Comparison of ENCODE assay signal across 15 cellular contexts in the genomic region with DNA sequence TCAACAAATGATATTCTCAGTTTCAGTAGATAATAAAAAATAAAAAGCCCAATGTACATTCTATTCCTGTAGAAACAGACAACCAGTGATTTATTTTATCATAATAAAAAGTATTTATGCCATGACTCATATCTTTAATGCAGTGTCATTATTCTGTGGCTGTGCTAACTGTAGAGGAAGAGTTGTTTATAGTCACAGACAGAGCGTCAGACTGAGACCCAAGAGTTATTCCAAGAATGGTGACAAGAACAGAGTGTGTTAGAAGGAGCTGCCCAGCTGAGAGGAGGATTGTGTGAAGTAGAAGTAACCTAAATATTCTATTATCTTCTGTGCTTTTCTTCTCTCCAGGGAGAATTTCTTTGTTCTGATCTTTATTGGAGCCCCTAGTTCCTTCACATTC.
A peak's percentile ranks its signal among the peaks of the same experiment; 100 is the strongest.
DNase-seq lines count a peak whose midpoint lies in the region; ATAC-seq and TF ChIP-seq lines count a peak whose summit lies in the region.
"Had no signal": no experiment of that assay in that cellular context is flagged by ENCODE, and none has a peak within 500 bp of the region (broad histone marks: within the 10 kb centered on the region; RNA-seq: fewer than 3 reads in every experiment).

No MANE protein-coding gene starts in this region.

- DNase-seq in activated CD4-positive, CD25-positive, alpha-beta regulatory T cell (lab: John Stamatoyannopoulos, UW): no peak
- DNase-seq in brain microvascular endothelial cell (peak; percentile 32), mesenchymal stem cell (peak; percentile 3), right lobe of liver (no peak), NCI-H1694 treated with DMSO at 0.1 percent for 48 hours (lab: John Stamatoyannopoulos, UW) (no peak), NCI-H2029 (lab: John Stamatoyannopoulos, UW) (no peak)
- DNase-seq: Caco-2; NCI-H1092; NCI-H345; NCI-H526 treated with DMSO at 0.1 percent for 48 hours; NK-92 treated with Interleukin-12 subunit alpha and Interleukin-12 subunit beta, amount 100 ng/mL, for 24 hours had no signal

- peak; percentile 48 to 60 for ATAC-seq in activated CD4-positive, CD25-positive, alpha-beta regulatory T cell treated with anti-CD3 and anti-CD28 coated beads, Interleukin-2, amount 50 U/mL, for 24 hours
- ATAC-seq in right lobe of liver (no peak), GM21723 (IDR thresholded peaks at IDR 0.05; ENCODE audit: unreplicated experiment) (no peak)
- ATAC-seq: GM12878 had no signal

- no peak overlapping the region for H2BK5ac ChIP-seq in mesenchymal stem cell (ENCODE audit: low read depth, low read length, poor library complexity, severe bottlenecking)

- H3K9me3 ChIP-seq in mesenchymal stem cell (ENCODE audit: control insufficient read depth, low read length) (no peaks in the 10 kb centered on the region), right lobe of liver (no peaks in the 10 kb centered on the region)
- H3K9me3 ChIP-seq: Caco-2 had no signal

- H3K4me3 ChIP-seq in brain microvascular endothelial cell (ENCODE audit: low read depth, low read length): no peak overlapping the region
- no peak overlapping the region for H3K4me3 ChIP-seq in mesenchymal stem cell (ENCODE audit: insufficient read depth in 1 of 2, low read depth in 1 of 2, low read length in 2 of 2)
- no peak overlapping the region for H3K4me3 ChIP-seq in right lobe of liver
- H3K4me3 ChIP-seq: GM12878 had no signal

- in situ Hi-C loops in brain microvascular endothelial cell (cut with HindIII; ENCODE audit: low pct_ligation_motif_present, low sequenced_read_pairs): no loop called here

- H2BK15ac ChIP-seq in mesenchymal stem cell (ENCODE audit: low read depth, poor library complexity, severe bottlenecking): no peak overlapping the region

- no peak overlapping the region for H3K27ac ChIP-seq in brain microvascular endothelial cell
- no peak overlapping the region for H3K27ac ChIP-seq in mesenchymal stem cell (ENCODE audit: low read length, poor library complexity, severe bottlenecking)
- no peak overlapping the region for H3K27ac ChIP-seq in right lobe of liver
- H3K27ac ChIP-seq: 22Rv1 had no signal

- H3K79me1 ChIP-seq in mesenchymal stem cell (replicated peaks; ENCODE audit: low read length, poor library complexity, severe bottlenecking): no peaks in the 10 kb centered on the region

- H2BK120ac ChIP-seq in mesenchymal stem cell (ENCODE audit: low read depth, low read length): no peak overlapping the region

- no peak overlapping the region for H4K91ac ChIP-seq in mesenchymal stem cell (ENCODE audit: low read length)

- H3K18ac ChIP-seq in mesenchymal stem cell (ENCODE audit: low read depth in 1 of 2, low read length in 2 of 2): no peak overlapping the region

- intact Hi-C loops in right lobe of liver (cut with DNase I): no loop called here

- H3K9ac ChIP-seq in mesenchymal stem cell (ENCODE audit: low read length): no peak overlapping the region

- TF ChIP-seq POLR2A in right lobe of liver (IDR thresholded peaks at IDR 0.05): no peak

- H3K4ac ChIP-seq in mesenchymal stem cell (ENCODE audit: low read depth in 1 of 2, low read length in 2 of 2): no peak overlapping the region

- H3K4me1 ChIP-seq in mesenchymal stem cell (ENCODE audit: control insufficient read depth, insufficient read depth, low read depth, low read length) (no peaks in the 10 kb centered on the region), right lobe of liver (no peaks in the 10 kb centered on the region)
- H3K4me1 ChIP-seq: Caco-2 had no signal

- 14% methylated on average over 1 of the region's 1 CpG for WGBS in mesenchymal stem cell
- WGBS in right lobe of liver (ENCODE audit: insufficient coverage, low coverage, low lambda C conversion rate, missing lambda C conversion rate): 57% methylated on average over 1 of the region's 1 CpG

- H2AK5ac ChIP-seq in mesenchymal stem cell (ENCODE audit: low read length, severe bottlenecking): no peak overlapping the region

- H4K8ac ChIP-seq in mesenchymal stem cell (ENCODE audit: low read length): no peak overlapping the region

- no peaks in the 10 kb centered on the region for H3K27me3 ChIP-seq in brain microvascular endothelial cell (replicated peaks)
- no peaks in the 10 kb centered on the region for H3K27me3 ChIP-seq in mesenchymal stem cell (ENCODE audit: control insufficient read depth in 1 of 2, insufficient read depth in 1 of 2, low read length in 2 of 2)
- H3K27me3 ChIP-seq in right lobe of liver: no peaks in the 10 kb centered on the region

- no peak overlapping the region for H3K23ac ChIP-seq in mesenchymal stem cell (ENCODE audit: low read length in 2 of 2)

- no peak overlapping the region for H3K14ac ChIP-seq in mesenchymal stem cell (ENCODE audit: low read length in 2 of 2)

- H2AFZ ChIP-seq in mesenchymal stem cell (ENCODE audit: low read depth, low read length): no peak overlapping the region

- no peak overlapping the region for H2BK12ac ChIP-seq in mesenchymal stem cell (ENCODE audit: low read length in 2 of 2)

- no peak overlapping the region for H3K4me2 ChIP-seq in mesenchymal stem cell (ENCODE audit: low read length, poor library complexity, severe bottlenecking)

- no peaks in the 10 kb centered on the region for H3K36me3 ChIP-seq in brain microvascular endothelial cell (replicated peaks)
- H3K36me3 ChIP-seq in mesenchymal stem cell (ENCODE audit: control insufficient read depth in 1 of 2, insufficient read depth in 2 of 2, low read depth in 1 of 2, low read length in 2 of 2): no peaks in the 10 kb centered on the region
- no peaks in the 10 kb centered on the region for H3K36me3 ChIP-seq in right lobe of liver

- TF ChIP-seq CTCF in brain microvascular endothelial cell (IDR thresholded peaks at IDR 0.05; ENCODE audit: low read depth, low read length, missing control alignments) (no peak), right lobe of liver (IDR thresholded peaks at IDR 0.05) (no peak)

Comparison
In these comparisons a context has a peak if more than half of its experiments do, and no peak if none do; other contexts are left out.
1. ATAC-seq: peak in activated CD4-positive, CD25-positive, alpha-beta regulatory T cell treated with anti-CD3 and anti-CD28 coated beads, Interleukin-2, amount 50 U/mL, for 24 hours (2 of 2); none in right lobe of liver (0 of 4) and GM21723 (single experiment).
2. DNase-seq: peak in brain microvascular endothelial cell (single experiment) and mesenchymal stem cell (single experiment); none in activated CD4-positive, CD25-positive, alpha-beta regulatory T cell (0 of 4), right lobe of liver (0 of 3), NCI-H1694 treated with DMSO at 0.1 percent for 48 hours (single experiment) and NCI-H2029 (single experiment).